In the genomic region with DNA sequence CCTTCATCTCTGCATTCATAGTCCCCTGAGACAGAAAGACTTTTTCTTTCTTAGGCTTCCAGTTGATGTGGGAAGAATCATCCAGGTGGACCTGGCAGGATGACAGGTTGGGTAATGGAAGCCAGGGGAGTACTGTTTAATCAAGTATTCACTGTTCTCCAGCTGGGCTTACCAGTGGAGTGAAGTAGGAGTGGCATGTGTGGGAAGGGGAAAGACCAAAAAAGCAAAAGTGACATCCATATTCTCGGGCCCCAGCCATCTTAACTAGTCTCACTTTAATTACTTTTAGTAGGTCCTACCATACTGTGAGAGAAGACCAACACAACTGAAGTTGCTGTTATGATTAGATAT, we compare ENCODE assay signal across 24 cellular contexts. TPM values are rescaled to one million over a fixed set of nuclear protein-coding genes. Genes with fewer than 3 reads are reported as not detected.
DNase-seq lines count a peak whose midpoint lies in the region; ATAC-seq, FAIRE-seq and TF ChIP-seq lines count a peak whose summit lies in the region.
"Had no signal": no experiment of that assay in that cellular context is flagged by ENCODE, and none has a peak within 500 bp of the region (broad histone marks: within the 10 kb centered on the region; RNA-seq: fewer than 3 reads in every experiment).

No MANE protein-coding gene starts in this region.

- ATAC-seq in central memory CD8-positive, alpha-beta T cell (replicated peaks; ENCODE audit: extremely low read depth, poor library complexity, severe bottlenecking) = no peak
- ATAC-seq: activated naive CD4-positive, alpha-beta T cell treated with anti-CD3 and anti-CD28 coated beads, Interleukin-2, amount 50 U/mL, for 72 hours; GM23338; left cardiac atrium had no signal

- FAIRE-seq in GM12892 (lab: Jason Lieb, UNC) = peak; percentile 57

- DNase-seq in CD14-positive monocyte (ENCODE audit: low spot score) (no peak), GM12892 (ENCODE audit: insufficient read length) (no peak), OCI-M1 (lab: John Stamatoyannopoulos, UW) (peak; percentile 84), DMS 273 treated with DMSO at 0.1 percent for 48 hours (lab: John Stamatoyannopoulos, UW) (no peak), SK-N-DZ (ENCODE audit: low spot score) (no peak), chondrocyte (ENCODE audit: low spot score) (no peak), AG20443 (ENCODE audit: low spot score) (no peak)
- no peak for DNase-seq in central memory CD8-positive, alpha-beta T cell (ENCODE audit: low spot score in 2 of 2)
- DNase-seq: activated CD4-positive, alpha-beta T cell treated with anti-CD3 and anti-CD28 coated beads, Interleukin-2, amount 50 U/mL, for 48 hours; activated T-cell treated with anti-CD3 and anti-CD28 coated beads, Interleukin-2, amount 50 U/mL, for 48 hours; DND-41; heart left ventricle; left cardiac atrium; mesenchymal stem cell; NCI-H1436; NCI-H2107; NCI-H510A treated with DMSO at 0.1 percent for 48 hours; stimulated activated CD4-positive, alpha-beta T cell treated with anti-CD3 and anti-CD28 coated beads, Interleukin-4, amount 100 ng/mL, for 24 hours; stomach; T-helper 1 cell had no signal

- H3K27me3 Mint-ChIP-seq in CD14-positive monocyte (ENCODE audit: low read depth in 3 of 3) (peaks cover 0 to 8% (median 0%) of the 10 kb centered on the region in 3 donors), chondrocyte (ENCODE audit: low read depth) (no peaks in the 10 kb centered on the region)
- no peaks in the 10 kb centered on the region for H3K27me3 Mint-ChIP-seq in central memory CD8-positive, alpha-beta T cell

- TF ChIP-seq POLR2A in GM12892 (IDR thresholded peaks at IDR 0.05; ENCODE audit: low read depth, low read length) = no peak

- H3K9me3 Mint-ChIP-seq in CD14-positive monocyte (peaks cover 0 to 7% (median 2%) of the 10 kb centered on the region in 7 donors), chondrocyte (ENCODE audit: low read depth) (peaks cover 11% of the 10 kb centered on the region)
- H3K9me3 Mint-ChIP-seq in central memory CD8-positive, alpha-beta T cell = no peaks in the 10 kb centered on the region
- H3K9me3 Mint-ChIP-seq: GM23338 had no signal

- H3K27ac Mint-ChIP-seq in CD14-positive monocyte (peak overlapping the region; percentile 81 to 98 (median 86)), chondrocyte (ENCODE audit: unreplicated experiment) (no peak overlapping the region)
- H3K27ac Mint-ChIP-seq in central memory CD8-positive, alpha-beta T cell (ENCODE audit: low read depth) = peak overlapping the region; percentile 10
- H3K27ac Mint-ChIP-seq: GM23338 had no signal

- H3K4me1 Mint-ChIP-seq in CD14-positive monocyte = peaks cover 44% of the 10 kb centered on the region
- H3K4me1 Mint-ChIP-seq in central memory CD8-positive, alpha-beta T cell = peaks cover 39% of the 10 kb centered on the region
- H3K4me1 Mint-ChIP-seq in chondrocyte (ENCODE audit: low read depth) = no peaks in the 10 kb centered on the region

- H3K4me3 Mint-ChIP-seq in CD14-positive monocyte (no peak overlapping the region), chondrocyte (ENCODE audit: unreplicated experiment) (no peak overlapping the region)
- no peak overlapping the region for H3K4me3 Mint-ChIP-seq in central memory CD8-positive, alpha-beta T cell
- H3K4me3 Mint-ChIP-seq: GM23338 had no signal

- intact Hi-C loops in CD14-positive monocyte (cut with micrococcal nuclease) = no loop called here

- TF ChIP-seq CTCF in CD14-positive monocyte (IDR thresholded peaks at IDR 0.05) (no peak), chondrocyte (IDR thresholded peaks at IDR 0.05) (no peak)

- peaks cover 30 to 46% of the 10 kb centered on the region in 2 donors for H3K36me3 Mint-ChIP-seq in CD14-positive monocyte
- H3K36me3 Mint-ChIP-seq in central memory CD8-positive, alpha-beta T cell (ENCODE audit: insufficient read depth) = peaks cover 5% of the 10 kb centered on the region
- no peaks in the 10 kb centered on the region for H3K36me3 Mint-ChIP-seq in chondrocyte (ENCODE audit: low read depth)

RNA-seq across cellular contexts. Expression of gene VSIG4, which starts 18.5 kb away (rescaled TPM):
- polyA plus RNA-seq in CD14-positive monocyte = 10 to 100 TPM; 10.2 to 56.8 TPM
- polyA plus RNA-seq in GM12892 (2012; ENCODE audit: missing spikeins) = not detected
- not detected in 2 replicates for polyA plus RNA-seq in SK-N-DZ (2014; cell fraction: cytosol; rRNA removed)
- not detected in 2 replicates for polyA plus RNA-seq in SK-N-DZ (2014; cell fraction: nucleus; rRNA removed)
- not detected in 3 replicates for total RNA-seq in chondrocyte
- total RNA-seq: astrocyte, GM23338, renal cortical epithelial cell had no signal
- polyA plus RNA-seq: GM23338 had no signal
